Comparison of ENCODE assay signal across 30 cellular contexts in the genomic region with DNA sequence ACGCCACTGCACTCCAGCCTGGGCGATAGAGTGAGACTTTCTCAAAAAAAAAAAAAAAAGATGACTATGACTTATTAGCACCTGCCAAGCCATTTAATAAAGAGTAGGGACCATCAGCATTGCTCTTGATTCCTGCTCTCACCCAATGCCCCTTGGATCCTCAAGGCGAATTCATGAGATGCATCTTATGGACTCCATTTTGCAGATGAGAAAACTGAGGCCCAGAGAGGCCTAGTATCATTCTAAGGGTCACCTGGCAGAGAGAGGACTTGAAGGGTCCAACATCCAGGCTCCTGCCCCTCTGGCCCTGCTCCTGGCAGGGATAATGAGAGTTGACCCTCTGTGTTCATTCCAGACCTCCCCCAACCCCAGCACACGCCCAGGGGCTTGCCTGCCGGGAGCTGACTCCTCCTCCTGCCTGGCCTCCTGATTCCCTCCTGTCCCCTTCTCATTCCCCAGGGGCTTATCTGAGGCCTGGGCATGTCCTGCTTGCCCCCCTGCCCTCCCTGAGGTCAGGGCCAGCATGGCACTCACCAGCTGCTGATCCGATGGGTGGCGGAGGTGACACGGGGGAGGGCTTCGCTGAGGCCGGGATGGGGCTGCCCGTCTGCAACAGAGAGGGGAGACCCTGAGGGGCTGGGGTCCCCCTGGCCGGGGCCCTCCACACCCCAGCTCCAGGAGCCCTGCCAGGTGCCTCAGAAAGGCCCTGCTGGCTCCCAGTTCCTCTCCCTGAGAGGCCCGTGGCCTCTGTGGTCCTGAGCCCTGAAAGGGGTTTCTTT. TPM values are rescaled to one million over a fixed set of nuclear protein-coding genes. Genes with fewer than 3 reads are reported as not detected.
"Had no signal": no experiment of that assay in that cellular context is flagged by ENCODE, and none has a peak within 500 bp of the region (broad histone marks: within the 10 kb centered on the region; RNA-seq: fewer than 3 reads in every experiment).

No MANE protein-coding gene starts in this region.

- H3K4me3 ChIP-seq: left lung, lung, neural progenitor cell, pancreas, prostate gland, sigmoid colon, spleen, tibial nerve, uterus had no signal

- H3K4me2 ChIP-seq: neural progenitor cell had no signal

- H3K36me3 ChIP-seq: neural progenitor cell, pancreas, prostate gland, uterus had no signal

- H3K9me3 ChIP-seq: left lung, pancreas, prostate gland, sigmoid colon, spleen, tibial nerve, uterus had no signal

- DNase-seq: hippocampal formation; left colon; mesendoderm; naive B cell; natural killer cell; nephron progenitor cell; nucleus accumbens; posterior cingulate gyrus; retina; sigmoid colon; small intestine; spleen; stimulated activated CD4-positive, alpha-beta T cell treated with anti-CD3 and anti-CD28 coated beads, Interleukin-4, amount 100 ng/mL, for 24 hours; stimulated activated naive CD4-positive, alpha-beta T cell treated with Interleukin-2 at 50 U/mL for 16 hours; stimulated activated naive CD8-positive, alpha-beta T cell treated with anti-CD3 and anti-CD28 coated beads, Interleukin-15, amount 100 ng/mL, for 72 hours; substantia nigra; uterus had no signal

- H2AFZ ChIP-seq: neural progenitor cell had no signal

- H3K27ac ChIP-seq: left lung, neural progenitor cell, pancreas, prostate gland, sigmoid colon, spleen, tibial nerve, uterus had no signal

- ATAC-seq: left colon; left lung; natural killer cell; pancreas; right cardiac atrium; stimulated activated memory B cell treated with anti-CD40 and anti-IgM and Interleukin-4, amounts not matched to agents 10 μg/mL and 1 μg/mL and 100 μg/mL, for 72 hours; stimulated activated naive CD8-positive, alpha-beta T cell treated with anti-CD3 and anti-CD28 coated beads, Interleukin-15, amount 100 ng/mL, for 72 hours had no signal

- FAIRE-seq: keratinocyte, pancreas, small intestine had no signal

- H3K9ac ChIP-seq: neural progenitor cell had no signal

- H3K27me3 ChIP-seq: left lung, neural progenitor cell, pancreas, sigmoid colon, spleen, tibial nerve, uterus had no signal

- H3K4me1 ChIP-seq: left lung, neural progenitor cell, pancreas, prostate gland had no signal

RNA-seq across cellular contexts. Expression of a gene that starts 22.0 kb away (rescaled TPM):
- total RNA-seq: mesothelial cell of epicardium had no signal
- polyA plus RNA-seq: keratinocyte had no signal

RNA-seq across cellular contexts. Expression of a gene that starts 37.0 kb away (rescaled TPM):
- total RNA-seq: left colon, left lung, lung, mesothelial cell of epicardium, mononuclear cell, osteoblast, right cardiac atrium, sigmoid colon, temporal lobe, tibial nerve, uterus had no signal
- polyA plus RNA-seq: keratinocyte, pancreas, right cardiac atrium had no signal
